ENCODE assay signal across 5 cellular contexts in the genomic region with DNA sequence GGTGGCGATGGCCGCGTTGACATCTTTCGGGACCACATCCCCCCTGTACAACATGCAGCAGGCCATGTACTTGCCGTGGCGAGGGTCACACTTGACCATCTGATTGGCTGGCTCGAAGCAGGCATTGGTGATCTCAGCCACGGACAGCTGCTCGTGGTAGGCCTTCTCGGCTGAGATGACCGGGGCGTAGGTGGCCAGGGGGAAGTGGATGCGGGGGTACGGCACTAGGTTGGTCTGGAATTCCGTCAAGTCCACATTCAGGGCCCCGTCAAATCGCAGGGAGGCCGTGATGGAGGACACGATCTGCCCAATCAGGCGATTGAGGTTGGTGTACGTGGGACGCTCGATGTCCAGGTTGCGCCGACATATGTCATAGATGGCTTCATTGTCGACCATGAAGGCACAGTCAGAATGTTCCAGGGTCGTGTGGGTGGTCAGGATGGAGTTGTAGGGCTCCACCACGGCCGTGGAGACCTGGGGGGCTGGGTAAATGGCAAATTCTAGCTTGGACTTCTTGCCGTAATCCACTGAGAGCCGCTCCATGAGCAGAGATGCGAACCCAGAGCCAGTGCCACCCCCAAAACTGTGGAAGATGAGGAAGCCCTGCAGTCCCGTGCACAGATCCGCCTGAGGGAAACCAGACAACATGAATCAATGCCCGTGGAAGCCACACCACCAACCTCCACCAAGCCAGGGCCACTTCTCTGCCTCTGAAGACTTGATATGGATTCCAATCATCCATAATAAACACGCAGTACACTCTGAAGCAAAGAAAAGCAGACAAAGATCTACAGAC. TPM values are rescaled to one million over a fixed set of nuclear protein-coding genes. Genes with fewer than 3 reads are reported as not detected.
"Had no signal": no experiment of that assay in that cellular context is flagged by ENCODE, and none has a peak within 500 bp of the region (broad histone marks: within the 10 kb centered on the region; RNA-seq: fewer than 3 reads in every experiment).

No MANE protein-coding gene starts in this region.

RNA-seq across cellular contexts. Expression of gene TUBA3C, which starts 4.4 kb away (rescaled TPM):
- total RNA-seq: GM23338, H1, H9, HT-29, IMR-90 had no signal
- polyA plus RNA-seq: GM23338, H1, IMR-90 had no signal
